9 cellular contexts compared by ENCODE assay signal in the genomic region with DNA sequence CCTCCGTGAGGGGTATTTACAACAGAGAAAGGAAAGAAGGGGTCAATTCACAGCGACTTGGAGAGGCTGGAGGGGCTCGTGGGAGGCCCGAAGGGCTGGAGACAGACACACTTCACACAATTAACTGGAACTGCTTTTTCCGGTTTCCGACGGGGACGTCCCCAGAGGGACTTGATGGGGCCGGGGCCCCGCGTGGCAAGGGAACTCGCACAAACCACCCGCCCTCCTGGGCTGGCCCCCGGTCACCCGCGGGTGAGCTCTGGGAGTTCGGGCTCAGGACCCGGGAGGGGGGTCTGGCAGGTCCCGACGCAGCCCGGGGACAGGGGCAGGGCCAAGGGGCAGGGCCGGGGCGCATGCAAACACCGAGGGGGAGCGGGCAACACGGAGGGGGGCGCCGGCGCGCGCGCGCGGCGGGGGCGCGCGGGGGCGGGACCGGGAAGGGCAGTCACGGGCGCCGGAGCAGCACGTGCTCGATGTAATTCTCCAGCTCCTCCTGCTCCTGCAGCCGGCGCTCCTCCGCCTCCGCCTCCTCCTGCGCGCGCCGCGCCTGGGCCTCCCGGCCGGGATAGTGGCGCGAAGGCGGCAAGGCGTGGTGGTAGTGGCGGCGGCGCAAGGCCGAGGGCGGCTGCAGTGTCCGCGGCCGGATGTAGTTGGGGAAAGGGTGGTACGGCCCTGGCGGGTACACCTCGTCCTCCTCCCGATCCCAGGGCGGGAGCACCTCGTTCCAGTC. TPM values are rescaled to one million over a fixed set of nuclear protein-coding genes. Genes with fewer than 3 reads are reported as not detected.
A peak's percentile ranks its signal among the peaks of the same experiment; 100 is the strongest.
DNase-seq lines count a peak whose midpoint lies in the region; ATAC-seq, FAIRE-seq and TF ChIP-seq lines count a peak whose summit lies in the region.
"Had no signal": no experiment of that assay in that cellular context is flagged by ENCODE, and none has a peak within 500 bp of the region (broad histone marks: within the 10 kb centered on the region; RNA-seq: fewer than 3 reads in every experiment).

No MANE protein-coding gene starts in this region.

- DNase-seq in BJ (ENCODE audit: low read depth), result no peak
- peak; percentile 84 for DNase-seq in GM23338 (ENCODE audit: low spot score)
- DNase-seq in NCI-H748 treated with DMSO at 0.1 percent for 48 hours (lab: John Stamatoyannopoulos, UW), result peak; percentile 46
- DNase-seq in K562 (ENCODE audit: extremely low read depth in 1 of 4, low spot score in 3 of 4), result peak; percentile 78 to 86 (median 82)
- DNase-seq in kidney, result peak; percentile 81
- peak; percentile 74 for DNase-seq in upper lobe of right lung
- DNase-seq in dedifferentiated amniotic fluid mesenchymal stem cell (ENCODE audit: extremely low spot score), result no peak

- no peak overlapping the region for H3K27ac Mint-ChIP-seq in GM23338

- H3K4me1 ChIP-seq in GM23338 (ENCODE audit: insufficient read depth), result peaks cover 49% of the 10 kb centered on the region
- H3K4me1 ChIP-seq in K562 (replicated peaks in 1 of 2; ENCODE audit: control insufficient read depth in 2 of 2, insufficient read depth in 2 of 2, low read length in 2 of 2), result peaks cover 20 to 57% of the 10 kb centered on the region in 2 experiments; a peak in 4 of 5 replicates
- peaks cover 5 to 30% of the 10 kb centered on the region in 2 donors for H3K4me1 ChIP-seq in kidney (ENCODE audit: control insufficient read depth in 1 of 2, insufficient read depth in 1 of 2, low read depth in 1 of 2, low read length in 2 of 2)
- peaks cover 30% of the 10 kb centered on the region for H3K4me1 ChIP-seq in upper lobe of right lung

- H3K36me3 Mint-ChIP-seq in GM23338 (ENCODE audit: low read depth), result peaks cover 11% of the 10 kb centered on the region

- H3K4me1 Mint-ChIP-seq in GM23338, result peaks cover 53% of the 10 kb centered on the region

- TF ChIP-seq CTCF in BJ (IDR thresholded peaks at IDR 0.05; ENCODE audit: insufficient read depth, low read depth, low read length), result no peak
- TF ChIP-seq CTCF in GM23338 (conservative IDR thresholded peaks at IDR 0.05; ENCODE audit: low read depth in 2 of 2), result no peak
- TF ChIP-seq CTCF in K562 (IDR thresholded peaks at IDR 0.05 in 2 of 3, conservative IDR thresholded peaks at IDR 0.05 in 1 of 3; ENCODE audit: insufficient read depth in 2 of 3, low read depth in 1 of 3, low read length in 3 of 3), result peak in 1 of 3 experiments; percentile 16; a peak in 1 of 6 replicates
- TF ChIP-seq CTCF in kidney (IDR thresholded peaks at IDR 0.05; ENCODE audit: borderline replicate concordance, extremely low read depth, insufficient read depth), result no peak
- no peak for TF ChIP-seq CTCF in upper lobe of right lung (IDR thresholded peaks at IDR 0.05)

- CTCF ChIA-PET in BJ (lab: Yijun Ruan, JAX), result interaction anchor here (0.6 to 1.4 kb wide), 3 partner anchors 10 to 38 kb away, joined by 3 to 8 read pairs (median 3); a partner anchor contains a TSS
- CTCF ChIA-PET in K562 (lab: Yijun Ruan, JAX; ENCODE audit: low intra/inter-chr PET ratio), result no interaction called here

- no peak for TF ChIP-seq POLR2A in K562 (conservative IDR thresholded peaks at IDR 0.05)

- 0 out of 2 replicates have a peak overlapping the region, but pooled peaks have one; percentile 26 for H3K27ac ChIP-seq in GM23338 (ENCODE audit: low read depth)
- peak overlapping the region; percentile 50; the same call in 2 of the 3 replicates for H3K27ac ChIP-seq in K562 (ENCODE audit: extremely low read depth, low read depth, low read length)
- H3K27ac ChIP-seq in kidney (ENCODE audit: low read depth in 2 of 2, low read length in 2 of 2), result no peak overlapping the region
- no peak overlapping the region for H3K27ac ChIP-seq in upper lobe of right lung

- peaks cover 53% of the 10 kb centered on the region for H3K27me3 Mint-ChIP-seq in GM23338 (ENCODE audit: insufficient read depth, low read depth, poor library complexity)

- peak; percentile 74 for FAIRE-seq in K562 (lab: Jason Lieb, UNC)
- no peak for FAIRE-seq in kidney (lab: Jason Lieb, UNC)

- peaks cover 24% of the 10 kb centered on the region for H3F3A ChIP-seq in GM23338 (replicated peaks; ENCODE audit: low read depth)

- peaks cover 6% of the 10 kb centered on the region; the same call in 1 of the 2 replicates for H4K20me1 ChIP-seq in GM23338 (replicated peaks; ENCODE audit: insufficient read depth)
- H4K20me1 ChIP-seq in K562 (replicated peaks; ENCODE audit: control insufficient read depth, insufficient read depth, low read length), result peaks cover 12% of the 10 kb centered on the region

- H3K4me2 ChIP-seq in GM23338 (peak overlapping the region; percentile 91), K562 (ENCODE audit: insufficient read depth, low read length) (peak overlapping the region; percentile 58)

- H3K9me3 ChIP-seq in K562 (replicated peaks; ENCODE audit: control insufficient read depth, insufficient read depth, low read depth, low read length) (no peaks in the 10 kb centered on the region), kidney (ENCODE audit: control insufficient read depth in 1 of 2, low read length in 2 of 2) (no peaks in the 10 kb centered on the region), upper lobe of right lung (no peaks in the 10 kb centered on the region)

- H3K4me3 ChIP-seq in BJ (ENCODE audit: low read depth, low read length), result peak overlapping the region; percentile 32
- H3K4me3 ChIP-seq in GM23338, result peak overlapping the region; percentile 72
- H3K4me3 ChIP-seq in K562, result peak overlapping the region; percentile 32; the same call in 1 of the 2 replicates
- no peak overlapping the region for H3K4me3 ChIP-seq in kidney (ENCODE audit: low read length in 2 of 2)
- H3K4me3 ChIP-seq in upper lobe of right lung, result peak overlapping the region; percentile 29

- intact Hi-C loops in K562 (cut with micrococcal nuclease), result no loop called here
- intact Hi-C loops in kidney (cut with DNase I), result no loop called here
- intact Hi-C loops in upper lobe of right lung (cut with DNase I), result no loop called here

- H3K9me3 Mint-ChIP-seq in GM23338, result no peaks in the 10 kb centered on the region; the same call in 1 of the 3 replicates

- no peak for TF ChIP-seq RAD21 in K562 (CRISPR knock-in tag; conservative IDR thresholded peaks at IDR 0.05 in 1 of 2, IDR thresholded peaks at IDR 0.05 in 1 of 2)

- no peaks in the 10 kb centered on the region for H3K9me2 ChIP-seq in GM23338 (ENCODE audit: insufficient read depth)

- no TSS peak for BruUV-seq in K562 (replicated peaks; lab: Mats Ljungman, UMichigan)

- WGBS in K562 (ENCODE audit: insufficient coverage, low coverage, missing lambda C conversion rate), result 12% methylated on average over 49 of the region's 74 CpGs

- in situ Hi-C loops in K562 (cut with MboI), result no loop called here

- H3K9ac ChIP-seq in K562 (ENCODE audit: insufficient read depth in 1 of 2, low read depth in 2 of 2, low read length in 2 of 2), result peak overlapping the region in 1 of 2 experiments; percentile 88; a peak in 2 of 4 replicates
- no peak overlapping the region for H3K9ac ChIP-seq in kidney (ENCODE audit: low read length in 2 of 2)

- H3K79me2 ChIP-seq in GM23338 (replicated peaks; ENCODE audit: insufficient read depth) (no peaks in the 10 kb centered on the region), K562 (ENCODE audit: control insufficient read depth, insufficient read depth, low read length) (no peaks in the 10 kb centered on the region)

- H3K27me3 ChIP-seq in BJ (ENCODE audit: control insufficient read depth, insufficient read depth, low read length), result peaks cover 9% of the 10 kb centered on the region
- H3K27me3 ChIP-seq in GM23338 (ENCODE audit: insufficient read depth), result peaks cover 58% of the 10 kb centered on the region
- peaks cover 5 to 15% of the 10 kb centered on the region in 2 experiments; a peak in 2 of 5 replicates for H3K27me3 ChIP-seq in K562 (ENCODE audit: control insufficient read depth in 2 of 2, insufficient read depth in 2 of 2, low read length in 2 of 2)
- peaks cover 48% of the 10 kb centered on the region for H3K27me3 ChIP-seq in upper lobe of right lung

- ATAC-seq in GM23338 (peak; percentile 11), K562 (peak; percentile 73), upper lobe of right lung (peak; percentile 45), HG03025 (IDR thresholded peaks at IDR 0.05; ENCODE audit: low FRiP score, unreplicated experiment) (no peak)

- peaks cover 14% of the 10 kb centered on the region for H3K36me3 ChIP-seq in BJ (ENCODE audit: control insufficient read depth, insufficient read depth, low read length)
- H3K36me3 ChIP-seq in GM23338 (ENCODE audit: insufficient read depth), result no peaks in the 10 kb centered on the region
- peaks cover 30% of the 10 kb centered on the region; the same call in 1 of the 3 replicates for H3K36me3 ChIP-seq in K562 (ENCODE audit: control insufficient read depth, insufficient read depth, low read length)
- peaks cover 3 to 4% of the 10 kb centered on the region in 2 donors for H3K36me3 ChIP-seq in kidney (ENCODE audit: control insufficient read depth in 1 of 2, insufficient read depth in 2 of 2, low read length in 2 of 2)
- peaks cover 15% of the 10 kb centered on the region for H3K36me3 ChIP-seq in upper lobe of right lung

- TF ChIP-seq EP300 in K562 (IDR thresholded peaks at IDR 0.05; ENCODE audit: low read length), result no peak

- no peaks in the 10 kb centered on the region for H3K9me1 ChIP-seq in K562 (ENCODE audit: control insufficient read depth, insufficient read depth, low read length)

- H3K4me3 Mint-ChIP-seq in GM23338, result peak overlapping the region; percentile 81

- POLR2A ChIA-PET in BJ (lab: Charles Lee), result no interaction called here
- POLR2A ChIA-PET in K562 (lab: Yijun Ruan, JAX), result no interaction called here

- H2AFZ ChIP-seq in GM23338 (peak overlapping the region; percentile 40; the same call in 1 of the 2 replicates), K562 (ENCODE audit: low read depth, low read length) (peak overlapping the region; percentile 77)

RNA-seq across cellular contexts. Expression of a gene that starts 2.7 kb away (rescaled TPM):
- 0.04 TPM in 1 of 2 replicates, not detected in the other for polyA plus RNA-seq in BJ (2011; rRNA removed)
- not detected in 2 replicates for polyA minus RNA-seq in BJ (2011; rRNA and poly(A)+ RNA removed)
- 3.3 and 4.4 TPM in 2 replicates for total RNA-seq in GM23338 (2014; rRNA removed; shearing (Covaris generic))
- 2.6 and 3.0 TPM in 2 replicates for polyA plus RNA-seq in GM23338 (2016; fragmentation: Nextera tagmentation; extraction: Ambion mirVana)
- total RNA-seq in K562 (2011; cell fraction: chromatin; rRNA removed; ENCODE audit: low replicate concordance), result 0.81 and 4.0 TPM in 2 replicates
- 3.8 and 7.2 TPM in 2 replicates for total RNA-seq in K562 (2011; cell fraction: nucleolus; rRNA removed)
- total RNA-seq in K562 (2011; cell fraction: nucleoplasm; rRNA removed), result 1.1 and 2.2 TPM in 2 replicates
- 1.8 and 2.8 TPM in 2 replicates for total RNA-seq in K562 (2014; rRNA removed)
- total RNA-seq in K562 (2014; rRNA removed; fragmentation: Illumina TruSeq; extraction: Trizol), result 0.19 and 0.22 TPM in 2 replicates
- 0.40 and 0.45 TPM in 2 replicates for total RNA-seq in K562 (2015; rRNA removed; fragmentation: Illumina TruSeq; extraction: Trizol)
- total RNA-seq in K562 (2021), result 4.2 and 5.7 TPM in 2 replicates
- 0.14 and 0.23 TPM in 2 replicates for polyA plus RNA-seq in K562 (2011; rRNA removed)
- polyA plus RNA-seq in K562 (2011; cell fraction: cytosol; rRNA removed), result 0.10 and 1.1 TPM in 2 replicates
- polyA plus RNA-seq in K562 (2011; cell fraction: nucleus; rRNA removed), result 0.65 and 2.1 TPM in 2 replicates
- polyA plus RNA-seq in K562 (2012), result 1.6 and 7.3 TPM in 2 replicates
- polyA plus RNA-seq in K562 (2014; fragmentation: Illumina TruSeq; extraction: Trizol), result 0.34 and 0.79 TPM in 2 replicates
- under 1 TPM; 0.03 to 0.08 TPM for polyA plus RNA-seq in K562 (2014; fragmentation: Nextera tagmentation; extraction: Ambion mirVana)
- 1.4 and 1.7 TPM in 2 replicates for polyA plus RNA-seq in K562 (2014; rRNA removed)
- not detected in 2 replicates for polyA minus RNA-seq in K562 (2011; rRNA and poly(A)+ RNA removed)
- 0.73 and 1.7 TPM in 2 replicates for polyA minus RNA-seq in K562 (2011; cell fraction: cytosol; rRNA and poly(A)+ RNA removed)
- 0.89 and 0.94 TPM in 2 replicates for polyA minus RNA-seq in K562 (2011; cell fraction: nucleus; rRNA and poly(A)+ RNA removed)
- total RNA-seq in kidney, result 0.38 TPM
- polyA plus RNA-seq in kidney (ENCODE audit: insufficient read depth, low read depth, low replicate concordance), result 2.2 TPM
- not detected for total RNA-seq in upper lobe of right lung

RNA-seq across cellular contexts. Expression of a gene that starts 8.4 kb away (rescaled TPM):
- polyA plus RNA-seq in BJ (2011; rRNA removed) (186 and 270 TPM in 2 replicates), GM23338 (2016; fragmentation: Nextera tagmentation; extraction: Ambion mirVana) (11.5 and 12.2 TPM in 2 replicates), K562 (2011; rRNA removed) (113 and 121 TPM in 2 replicates), K562 (2014; fragmentation: Illumina TruSeq; extraction: Trizol) (79.8 and 104 TPM in 2 replicates), K562 (2014; fragmentation: Nextera tagmentation; extraction: Ambion mirVana) (10 to 100 TPM in 1 of 2 experiments, 1 to 10 TPM in 1; 4.4 to 13.6 TPM), K562 (2014; rRNA removed) (125 and 188 TPM in 2 replicates), kidney (ENCODE audit: insufficient read depth, low read depth, low replicate concordance) (133 TPM)
- polyA minus RNA-seq in BJ (2011; rRNA and poly(A)+ RNA removed), result 30.8 and 56.0 TPM in 2 replicates
- total RNA-seq in GM23338 (2014; rRNA removed; shearing (Covaris generic)), result 60.6 and 62.9 TPM in 2 replicates
- 16.8 and 29.1 TPM in 2 replicates for total RNA-seq in K562 (2011; cell fraction: chromatin; rRNA removed; ENCODE audit: low replicate concordance)
- total RNA-seq in K562 (2011; cell fraction: nucleolus; rRNA removed), result 29.0 and 30.9 TPM in 2 replicates
- 25.1 and 27.9 TPM in 2 replicates for total RNA-seq in K562 (2011; cell fraction: nucleoplasm; rRNA removed)
- total RNA-seq in K562 (2014; rRNA removed) (149 and 163 TPM in 2 replicates), K562 (2014; rRNA removed; fragmentation: Illumina TruSeq; extraction: Trizol) (68.6 and 77.7 TPM in 2 replicates), K562 (2015; rRNA removed; fragmentation: Illumina TruSeq; extraction: Trizol) (71.8 and 71.9 TPM in 2 replicates), K562 (2021) (89.4 and 91.2 TPM in 2 replicates), kidney (50.4 TPM), upper lobe of right lung (24.0 TPM)
- 106 and 108 TPM in 2 replicates for polyA plus RNA-seq in K562 (2011; cell fraction: cytosol; rRNA removed)
- 56.4 and 60.9 TPM in 2 replicates for polyA plus RNA-seq in K562 (2011; cell fraction: nucleus; rRNA removed)
- 106 and 166 TPM in 2 replicates for polyA plus RNA-seq in K562 (2012)
- polyA minus RNA-seq in K562 (2011; rRNA and poly(A)+ RNA removed), result 53.4 and 71.7 TPM in 2 replicates
- polyA minus RNA-seq in K562 (2011; cell fraction: cytosol; rRNA and poly(A)+ RNA removed), result 25.1 and 29.0 TPM in 2 replicates
- 5.1 and 9.2 TPM in 2 replicates for polyA minus RNA-seq in K562 (2011; cell fraction: nucleus; rRNA and poly(A)+ RNA removed)

RNA-seq across cellular contexts. Expression of a gene that starts 17.4 kb away (rescaled TPM):
- polyA plus RNA-seq in BJ (2011; rRNA removed) (0.02 TPM in 1 of 2 replicates, not detected in the other), GM23338 (2016; fragmentation: Nextera tagmentation; extraction: Ambion mirVana) (0.31 and 0.57 TPM in 2 replicates), K562 (2011; rRNA removed) (not detected in 2 replicates), K562 (2014; fragmentation: Illumina TruSeq; extraction: Trizol) (not detected in 2 replicates), K562 (2014; fragmentation: Nextera tagmentation; extraction: Ambion mirVana) (under 1 TPM in 1 of 2 experiments, not detected in 1; 0.04 TPM), K562 (2014; rRNA removed) (not detected in 2 replicates), kidney (ENCODE audit: insufficient read depth, low read depth, low replicate concordance) (not detected)
- not detected in 2 replicates for polyA minus RNA-seq in BJ (2011; rRNA and poly(A)+ RNA removed)
- 0.21 TPM in 1 of 2 replicates, not detected in the other for total RNA-seq in GM23338 (2014; rRNA removed; shearing (Covaris generic))
- total RNA-seq in K562 (2011; cell fraction: chromatin; rRNA removed; ENCODE audit: low replicate concordance), result not detected in 2 replicates
- total RNA-seq in K562 (2011; cell fraction: nucleolus; rRNA removed), result not detected in 2 replicates
- not detected in 2 replicates for total RNA-seq in K562 (2011; cell fraction: nucleoplasm; rRNA removed)
- total RNA-seq in K562 (2014; rRNA removed) (not detected in 2 replicates), K562 (2014; rRNA removed; fragmentation: Illumina TruSeq; extraction: Trizol) (not detected in 2 replicates), K562 (2015; rRNA removed; fragmentation: Illumina TruSeq; extraction: Trizol) (not detected in 2 replicates), K562 (2021) (not detected in 2 replicates), kidney (not detected), upper lobe of right lung (not detected)
- not detected in 2 replicates for polyA plus RNA-seq in K562 (2011; cell fraction: cytosol; rRNA removed)
- polyA plus RNA-seq in K562 (2011; cell fraction: nucleus; rRNA removed), result 0.07 TPM in 1 of 2 replicates, not detected in the other
- polyA plus RNA-seq in K562 (2012), result 0.07 and 0.08 TPM in 2 replicates
- not detected in 2 replicates for polyA minus RNA-seq in K562 (2011; rRNA and poly(A)+ RNA removed)
- not detected in 2 replicates for polyA minus RNA-seq in K562 (2011; cell fraction: cytosol; rRNA and poly(A)+ RNA removed)
- polyA minus RNA-seq in K562 (2011; cell fraction: nucleus; rRNA and poly(A)+ RNA removed), result not detected in 2 replicates
- total RNA-seq: renal cortical epithelial cell had no signal

RNA-seq across cellular contexts. Expression of a gene that starts 35.8 kb away (rescaled TPM):
- polyA plus RNA-seq in BJ (2011; rRNA removed), result 1,118 and 1,433 TPM in 2 replicates
- 651 and 1,176 TPM in 2 replicates for polyA minus RNA-seq in BJ (2011; rRNA and poly(A)+ RNA removed)
- total RNA-seq in GM23338 (2014; rRNA removed; shearing (Covaris generic)), result 0.97 and 2.0 TPM in 2 replicates
- 0.63 and 1.2 TPM in 2 replicates for polyA plus RNA-seq in GM23338 (2016; fragmentation: Nextera tagmentation; extraction: Ambion mirVana)
- 3.1 and 8.6 TPM in 2 replicates for total RNA-seq in K562 (2011; cell fraction: chromatin; rRNA removed; ENCODE audit: low replicate concordance)
- 5.8 and 14.3 TPM in 2 replicates for total RNA-seq in K562 (2011; cell fraction: nucleolus; rRNA removed)
- 5.1 and 8.0 TPM in 2 replicates for total RNA-seq in K562 (2011; cell fraction: nucleoplasm; rRNA removed)
- 0.73 and 0.91 TPM in 2 replicates for total RNA-seq in K562 (2014; rRNA removed)
- total RNA-seq in K562 (2014; rRNA removed; fragmentation: Illumina TruSeq; extraction: Trizol), result 0.44 and 0.67 TPM in 2 replicates
- 0.22 and 0.23 TPM in 2 replicates for total RNA-seq in K562 (2015; rRNA removed; fragmentation: Illumina TruSeq; extraction: Trizol)
- total RNA-seq in K562 (2021), result 0.98 and 1.3 TPM in 2 replicates
- 2.2 and 4.8 TPM in 2 replicates for polyA plus RNA-seq in K562 (2011; rRNA removed)
- polyA plus RNA-seq in K562 (2011; cell fraction: cytosol; rRNA removed), result 3.0 and 10.7 TPM in 2 replicates
- 1.2 and 5.4 TPM in 2 replicates for polyA plus RNA-seq in K562 (2011; cell fraction: nucleus; rRNA removed)
- 2.2 and 4.3 TPM in 2 replicates for polyA plus RNA-seq in K562 (2012)
- 1.0 and 1.1 TPM in 2 replicates for polyA plus RNA-seq in K562 (2014; fragmentation: Illumina TruSeq; extraction: Trizol)
- polyA plus RNA-seq in K562 (2014; fragmentation: Nextera tagmentation; extraction: Ambion mirVana), result 1 to 10 TPM in 1 of 2 experiments, under 1 TPM in 1; 0.89 to 1.6 TPM
- polyA plus RNA-seq in K562 (2014; rRNA removed), result 0.54 and 0.62 TPM in 2 replicates
- polyA minus RNA-seq in K562 (2011; rRNA and poly(A)+ RNA removed), result 1.5 and 6.2 TPM in 2 replicates
- polyA minus RNA-seq in K562 (2011; cell fraction: cytosol; rRNA and poly(A)+ RNA removed), result 5.0 and 5.4 TPM in 2 replicates
- 0.44 and 1.6 TPM in 2 replicates for polyA minus RNA-seq in K562 (2011; cell fraction: nucleus; rRNA and poly(A)+ RNA removed)
- total RNA-seq in kidney, result 9.9 TPM
- 3.5 TPM for polyA plus RNA-seq in kidney (ENCODE audit: insufficient read depth, low read depth, low replicate concordance)
- 13.7 TPM for total RNA-seq in upper lobe of right lung

RNA-seq across cellular contexts. Expression of a gene that starts 38.1 kb away (rescaled TPM):
- polyA plus RNA-seq in BJ (2011; rRNA removed) (not detected in 2 replicates), GM23338 (2016; fragmentation: Nextera tagmentation; extraction: Ambion mirVana) (0.21 and 0.44 TPM in 2 replicates), K562 (2011; rRNA removed) (0.07 and 0.13 TPM in 2 replicates), K562 (2014; fragmentation: Illumina TruSeq; extraction: Trizol) (not detected in 2 replicates), K562 (2014; fragmentation: Nextera tagmentation; extraction: Ambion mirVana) (under 1 TPM; 0.07 to 0.17 TPM), K562 (2014; rRNA removed) (not detected in 2 replicates), kidney (ENCODE audit: insufficient read depth, low read depth, low replicate concordance) (0.37 TPM)
- polyA minus RNA-seq in BJ (2011; rRNA and poly(A)+ RNA removed), result not detected in 2 replicates
- total RNA-seq in GM23338 (2014; rRNA removed; shearing (Covaris generic)), result 0.85 TPM in 1 of 2 replicates, not detected in the other
- not detected in 2 replicates for total RNA-seq in K562 (2011; cell fraction: chromatin; rRNA removed; ENCODE audit: low replicate concordance)
- not detected in 2 replicates for total RNA-seq in K562 (2011; cell fraction: nucleolus; rRNA removed)
- total RNA-seq in K562 (2011; cell fraction: nucleoplasm; rRNA removed), result not detected in 2 replicates
- total RNA-seq in K562 (2014; rRNA removed) (not detected in 2 replicates), K562 (2014; rRNA removed; fragmentation: Illumina TruSeq; extraction: Trizol) (not detected in 2 replicates), K562 (2015; rRNA removed; fragmentation: Illumina TruSeq; extraction: Trizol) (not detected in 2 replicates), K562 (2021) (not detected in 2 replicates), kidney (0.25 TPM), upper lobe of right lung (not detected)
- not detected in 2 replicates for polyA plus RNA-seq in K562 (2011; cell fraction: cytosol; rRNA removed)
- polyA plus RNA-seq in K562 (2011; cell fraction: nucleus; rRNA removed), result 0.14 and 0.15 TPM in 2 replicates
- polyA plus RNA-seq in K562 (2012), result 0.03 TPM in 1 of 2 replicates, not detected in the other
- polyA minus RNA-seq in K562 (2011; rRNA and poly(A)+ RNA removed), result not detected in 2 replicates
- not detected in 2 replicates for polyA minus RNA-seq in K562 (2011; cell fraction: cytosol; rRNA and poly(A)+ RNA removed)
- 0.56 TPM in 1 of 2 replicates, not detected in the other for polyA minus RNA-seq in K562 (2011; cell fraction: nucleus; rRNA and poly(A)+ RNA removed)
- total RNA-seq: renal cortical epithelial cell had no signal

Comparison
In these comparisons a context has a peak if more than half of its experiments do, and no peak if none do; other contexts are left out.
1. DNase-seq: peak in GM23338 (single experiment), NCI-H748 treated with DMSO at 0.1 percent for 48 hours (single experiment), K562 (4 of 4), kidney (single experiment) and upper lobe of right lung (single experiment); none in BJ (single experiment) and dedifferentiated amniotic fluid mesenchymal stem cell (single experiment).
2. H3K4me3 ChIP-seq: peak in BJ (single experiment), GM23338 (single experiment), K562 (single experiment) and upper lobe of right lung (single experiment); none in kidney (0 of 2).
3. H3K27ac ChIP-seq: peak in GM23338 (single experiment) and K562 (single experiment); none in kidney (0 of 2) and upper lobe of right lung (single experiment).